In the genomic region with DNA sequence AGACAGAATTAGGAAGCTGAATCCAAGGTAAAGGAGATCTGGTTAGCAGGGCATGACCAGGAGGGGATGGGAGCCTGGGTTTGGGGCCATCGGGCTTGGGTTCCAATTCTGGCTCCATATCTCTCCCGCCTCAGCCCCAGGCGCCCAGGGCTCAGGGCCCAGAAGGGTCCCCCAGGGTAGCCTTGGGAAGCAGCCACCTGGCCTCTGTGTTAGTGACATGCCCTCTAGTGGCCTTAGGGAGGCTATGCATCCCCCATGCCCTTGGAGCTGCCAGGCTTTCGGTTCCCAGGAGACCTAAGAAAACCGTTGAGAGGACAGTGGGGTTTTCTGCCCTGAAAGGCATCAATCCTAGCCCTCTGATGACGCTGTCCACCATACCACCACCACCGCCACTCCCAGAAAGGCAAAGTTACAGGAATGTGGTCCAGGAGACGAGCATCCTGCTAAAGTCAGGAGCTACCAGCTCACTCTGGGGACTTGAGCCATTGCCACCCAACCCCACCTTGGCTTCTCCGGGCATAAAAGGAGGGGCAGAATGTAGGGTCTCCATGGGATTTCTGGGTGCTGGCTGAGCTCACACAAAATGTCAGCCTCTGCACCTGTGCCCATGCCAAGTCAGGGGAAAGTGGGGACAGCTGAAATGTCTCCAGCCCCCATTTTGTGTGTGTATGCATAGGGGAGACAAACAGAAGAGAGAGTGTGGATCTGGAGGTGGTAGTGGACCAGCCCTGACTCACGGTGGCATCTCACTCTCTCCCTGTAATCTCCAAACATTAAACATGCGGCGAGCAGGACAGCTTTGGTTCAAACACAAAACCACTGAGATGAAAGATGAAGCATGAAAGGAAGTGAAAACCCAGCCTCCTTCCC, we compare ENCODE assay signal across 8 cellular contexts.
A peak's percentile ranks its signal among the peaks of the same experiment; 100 is the strongest.
DNase-seq lines count a peak whose midpoint lies in the region; ATAC-seq and TF ChIP-seq lines count a peak whose summit lies in the region.

No MANE protein-coding gene starts in this region.

- in situ Hi-C loops in astrocyte of the cerebellum (cut with HindIII; ENCODE audit: low sequenced_read_pairs), result no loop called here

- POLR2A ChIA-PET in RWPE1 (lab: Yijun Ruan, JAX; ENCODE audit: low non-redundant PET), result no interaction called here

- H3K36me3 ChIP-seq in KMS-11 (ENCODE audit: insufficient read depth), result no peaks in the 10 kb centered on the region

- no peak overlapping the region for H3K4me3 ChIP-seq in KMS-11 (IDR thresholded peaks at IDR 0.05; ENCODE audit: insufficient read depth, low read depth, low read length)
- H3K4me3 ChIP-seq in astrocyte of the cerebellum (ENCODE audit: low read depth, low read length), result no peak overlapping the region

- DNase-seq in GDM1 (lab: John Stamatoyannopoulos, UW) (peak; percentile 21), RWPE1 (ENCODE audit: low spot score) (peak; percentile 76), astrocyte of the cerebellum (ENCODE audit: low read depth) (peak; percentile 36), iPS-NIHi11 (ENCODE audit: low spot score) (peak; percentile 93)
- peak; percentile 11 to 24 for DNase-seq in stimulated activated CD4-positive, alpha-beta T cell treated with anti-CD3 and anti-CD28 coated beads, Interleukin-2, amount 100 ng/mL, for 48 hours

- H3K27ac ChIP-seq in KMS-11, result no peak overlapping the region
- no peak overlapping the region for H3K27ac ChIP-seq in RWPE1

- no peaks in the 10 kb centered on the region for H3K27me3 ChIP-seq in KMS-11 (ENCODE audit: insufficient read depth, low read depth)

- peak; percentile 90 for TF ChIP-seq CTCF in KMS-11 (conservative IDR thresholded peaks at IDR 0.05; ENCODE audit: low read depth, low read length)
- TF ChIP-seq CTCF in RWPE1 (conservative IDR thresholded peaks at IDR 0.05; ENCODE audit: low read depth), result peak; percentile 81
- TF ChIP-seq CTCF in astrocyte of the cerebellum (IDR thresholded peaks at IDR 0.05; ENCODE audit: low read depth, low read length, missing control alignments), result peak; percentile 95

- ATAC-seq in GM21576 (IDR thresholded peaks at IDR 0.05; ENCODE audit: unreplicated experiment) (peak; percentile 80), HG03571 (IDR thresholded peaks at IDR 0.05; ENCODE audit: unreplicated experiment) (no peak)

- no peaks in the 10 kb centered on the region for H3K4me1 ChIP-seq in KMS-11 (ENCODE audit: low read depth, poor library complexity, severe bottlenecking)

- no peak overlapping the region for H2AFZ ChIP-seq in KMS-11 (ENCODE audit: low read depth)

- H3K4me2 ChIP-seq in KMS-11, result no peak overlapping the region

- no peaks in the 10 kb centered on the region for H4K20me1 ChIP-seq in KMS-11 (ENCODE audit: insufficient read depth)

- H3K79me2 ChIP-seq in KMS-11 (ENCODE audit: insufficient read depth, low read depth), result no peaks in the 10 kb centered on the region

- CTCF ChIA-PET in RWPE1 (lab: Yijun Ruan, JAX), result interaction anchor here (0.6 to 3.7 kb wide), 21 partner anchors 10 to 234 kb away, joined by 3 to 39 read pairs (median 4); partner anchors contain the start of genes EMX1 and SPR

- no peak overlapping the region for H3K9ac ChIP-seq in KMS-11

Comparison
In these comparisons a context has a peak if more than half of its experiments do, and no peak if none do; other contexts are left out.
1. DNase-seq: peak in every context shown above with its lines; median percentile 93 in iPS-NIHi11; 76 in RWPE1; 36 in astrocyte of the cerebellum; 21 in GDM1; 18 in stimulated activated CD4-positive, alpha-beta T cell treated with anti-CD3 and anti-CD28 coated beads, Interleukin-2, amount 100 ng/mL, for 48 hours.